Comparison of ENCODE assay signal across 9 cellular contexts in the genomic region with DNA sequence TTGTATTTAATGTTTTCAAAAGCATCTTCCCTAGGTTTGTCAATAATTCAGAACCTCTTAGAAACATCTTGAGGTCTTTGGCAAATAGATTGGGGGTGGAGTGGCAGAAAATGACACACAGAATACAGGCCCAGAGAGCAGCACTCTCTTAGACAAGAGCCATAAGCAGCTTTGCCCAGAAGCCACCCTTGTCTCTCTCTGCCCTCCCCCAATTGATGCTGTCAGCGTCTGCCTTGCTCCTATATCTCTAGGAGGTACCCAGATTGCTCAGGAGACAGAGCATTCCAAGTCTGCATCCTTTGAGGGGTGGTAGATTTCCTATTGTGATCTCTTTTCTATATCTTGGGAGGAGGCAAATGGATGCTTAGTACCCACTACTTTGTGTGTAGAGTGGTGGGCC. TPM values are rescaled to one million over a fixed set of nuclear protein-coding genes. Genes with fewer than 3 reads are reported as not detected.
DNase-seq lines count a peak whose midpoint lies in the region; ATAC-seq and TF ChIP-seq lines count a peak whose summit lies in the region.
"Had no signal": no experiment of that assay in that cellular context is flagged by ENCODE, and none has a peak within 500 bp of the region (broad histone marks: within the 10 kb centered on the region; RNA-seq: fewer than 3 reads in every experiment).

No MANE protein-coding gene starts in this region.

- peaks cover 60% of the 10 kb centered on the region for H3K4me1 Mint-ChIP-seq in chondrocyte (ENCODE audit: low read depth)
- peaks cover 16% of the 10 kb centered on the region for H3K4me1 Mint-ChIP-seq in activated T-cell treated with anti-CD3 and anti-CD28 coated beads, Interleukin-2, amount 50 U/mL, for 4 hours (ENCODE audit: low read depth)

- H3K27ac ChIP-seq in KMS-11 (peak overlapping the region; percentile 92), thoracic aorta (peak overlapping the region in 1 of 2 donors; percentile 21)

- H3K9me3 Mint-ChIP-seq in chondrocyte (ENCODE audit: low read depth), result peaks cover 4% of the 10 kb centered on the region
- H3K9me3 Mint-ChIP-seq in activated T-cell treated with anti-CD3 and anti-CD28 coated beads, Interleukin-2, amount 50 U/mL, for 4 hours, result peaks cover 10% of the 10 kb centered on the region

- peak overlapping the region; percentile 91 for H3K9ac ChIP-seq in KMS-11

- peaks cover 65% of the 10 kb centered on the region for H3K79me2 ChIP-seq in KMS-11 (ENCODE audit: insufficient read depth, low read depth)

- H3K4me3 ChIP-seq in KMS-11 (IDR thresholded peaks at IDR 0.05; ENCODE audit: insufficient read depth, low read depth, low read length) (peak overlapping the region; percentile 63), thoracic aorta (peak overlapping the region; percentile 73)
- H3K4me3 ChIP-seq: body of pancreas had no signal

- H3K27me3 ChIP-seq in KMS-11 (ENCODE audit: insufficient read depth, low read depth) (no peaks in the 10 kb centered on the region), thoracic aorta (replicated peaks; ENCODE audit: insufficient read depth) (no peaks in the 10 kb centered on the region)
- H3K27me3 ChIP-seq: body of pancreas had no signal

- no peak for ATAC-seq in thoracic aorta (ENCODE audit: insufficient number of reproducible peaks, low FRiP score, low read depth)
- ATAC-seq in activated T-cell treated with anti-CD3 and anti-CD28 coated beads, Interleukin-2, amount 50 U/mL, for 4 hours, result no peak
- ATAC-seq: body of pancreas, Panc1 had no signal

- peaks cover 61% of the 10 kb centered on the region for H3K4me1 ChIP-seq in KMS-11 (ENCODE audit: low read depth, poor library complexity, severe bottlenecking)
- H3K4me1 ChIP-seq in thoracic aorta (ENCODE audit: control insufficient read depth in 1 of 2, low read depth in 2 of 2), result peaks cover 12 to 39% of the 10 kb centered on the region in 2 donors

- H3K36me3 ChIP-seq in KMS-11 (ENCODE audit: insufficient read depth), result no peaks in the 10 kb centered on the region
- H3K36me3 ChIP-seq in thoracic aorta, result no peaks in the 10 kb centered on the region

- peak overlapping the region; percentile 93 for H3K4me3 Mint-ChIP-seq in chondrocyte (ENCODE audit: unreplicated experiment)
- H3K4me3 Mint-ChIP-seq in activated T-cell treated with anti-CD3 and anti-CD28 coated beads, Interleukin-2, amount 50 U/mL, for 4 hours, result no peak overlapping the region

- H3K9me3 ChIP-seq in thoracic aorta, result no peaks in the 10 kb centered on the region
- H3K9me3 ChIP-seq: body of pancreas had no signal

- no peaks in the 10 kb centered on the region for H3K27me3 Mint-ChIP-seq in chondrocyte (ENCODE audit: low read depth)
- H3K27me3 Mint-ChIP-seq in activated T-cell treated with anti-CD3 and anti-CD28 coated beads, Interleukin-2, amount 50 U/mL, for 4 hours (ENCODE audit: low read depth), result peaks cover 12% of the 10 kb centered on the region

- peak overlapping the region; percentile 98 for H3K4me2 ChIP-seq in KMS-11

- TF ChIP-seq CTCF in KMS-11 (conservative IDR thresholded peaks at IDR 0.05; ENCODE audit: low read depth, low read length) (no peak), chondrocyte (IDR thresholded peaks at IDR 0.05) (no peak), thoracic aorta (IDR thresholded peaks at IDR 0.05) (no peak)

- no peak overlapping the region for H2AFZ ChIP-seq in KMS-11 (ENCODE audit: low read depth)

- DNase-seq in chondrocyte (ENCODE audit: low spot score) (no peak), medulla oblongata (ENCODE audit: extremely low spot score) (peak; percentile 67), thoracic aorta (ENCODE audit: low spot score) (no peak), NCI-H1694 treated with DMSO at 0.1 percent for 48 hours (lab: John Stamatoyannopoulos, UW) (no peak)
- no peak for DNase-seq in stimulated activated CD4-positive, alpha-beta T cell treated with anti-CD3 and anti-CD28 coated beads, Interleukin-2, amount 100 ng/mL, for 48 hours
- DNase-seq in activated T-cell treated with anti-CD3 and anti-CD28 coated beads, Interleukin-2, amount 50 U/mL, for 4 hours, result no peak

- H3K27ac Mint-ChIP-seq in chondrocyte (ENCODE audit: unreplicated experiment), result peak overlapping the region; percentile 47

- H4K20me1 ChIP-seq in KMS-11 (ENCODE audit: insufficient read depth), result no peaks in the 10 kb centered on the region

- H3K36me3 Mint-ChIP-seq in chondrocyte (ENCODE audit: low read depth), result peaks cover 8% of the 10 kb centered on the region
- peaks cover 2% of the 10 kb centered on the region for H3K36me3 Mint-ChIP-seq in activated T-cell treated with anti-CD3 and anti-CD28 coated beads, Interleukin-2, amount 50 U/mL, for 4 hours (ENCODE audit: insufficient read depth)

RNA-seq across cellular contexts. Expression of a gene that starts 1.7 kb away (rescaled TPM):
- total RNA-seq in chondrocyte, result 20.9 to 37.9 TPM (median 21.1 TPM) in 3 replicates
- total RNA-seq in thoracic aorta, result 10 to 100 TPM; 27.6 to 35.7 TPM
- total RNA-seq in activated T-cell treated with anti-CD3 and anti-CD28 coated beads, Interleukin-2, amount 50 U/mL, for 4 hours, result under 1 TPM; 0.58 to 0.92 (median 0.68) TPM

Comparison
In these comparisons a context has a peak if more than half of its experiments do, and no peak if none do; other contexts are left out.
1. RNA of a gene that starts 1.7 kb away (total RNA-seq): 27.6 to 35.7 TPM in thoracic aorta and 20.9 to 37.9 TPM in chondrocyte; 0.58 to 0.92 TPM in activated T-cell treated with anti-CD3 and anti-CD28 coated beads, Interleukin-2, amount 50 U/mL, for 4 hours; every median in the first group is over 10 times any median in the second.